In the genomic region with DNA sequence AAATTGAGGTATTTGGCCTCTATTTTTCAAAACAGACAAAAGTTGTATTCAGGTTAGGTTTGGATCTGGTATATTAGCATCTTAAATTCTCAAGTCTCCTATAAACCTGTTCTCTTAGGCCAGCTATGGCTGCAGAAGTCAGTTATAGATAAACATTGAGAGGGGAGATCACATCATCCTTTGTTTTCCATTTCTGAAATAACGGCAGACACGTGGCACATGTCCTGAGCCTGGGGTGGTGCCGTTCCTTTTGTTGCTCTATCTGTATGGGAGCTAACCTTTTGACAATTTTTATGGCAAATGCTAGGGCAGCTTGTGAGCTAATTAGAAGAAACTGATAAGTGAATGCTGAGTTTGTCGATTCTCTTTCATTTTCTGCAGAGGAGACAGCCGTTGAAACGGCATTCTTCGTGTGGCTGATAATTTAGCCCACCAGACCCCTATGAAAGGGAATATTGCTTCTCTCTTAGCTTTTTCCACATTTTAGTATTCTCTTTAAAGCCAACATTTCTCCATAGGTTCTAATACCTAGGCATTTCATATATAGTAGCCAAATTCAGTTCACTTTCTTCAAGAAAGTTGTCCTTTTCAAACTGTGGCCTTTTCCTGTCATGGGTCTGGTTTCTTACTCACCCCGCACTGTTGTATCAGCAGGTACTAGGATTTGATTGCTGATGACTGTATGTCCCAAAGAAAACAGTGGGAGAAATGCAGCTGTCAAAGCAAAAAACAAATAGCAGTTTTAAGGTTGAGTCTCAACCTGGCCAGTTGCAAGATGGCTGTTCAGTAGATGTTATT, we compare ENCODE assay signal across 10 cellular contexts.
"Had no signal": no experiment of that assay in that cellular context is flagged by ENCODE, and none has a peak within 500 bp of the region (broad histone marks: within the 10 kb centered on the region; RNA-seq: fewer than 3 reads in every experiment).

No MANE protein-coding gene starts in this region.

- H3K4me3 ChIP-seq: esophagus muscularis mucosa, ovary, skin epidermis, thyroid gland had no signal

- H3K9me3 ChIP-seq: esophagus muscularis mucosa, ovary, thyroid gland had no signal

- H3K36me3 ChIP-seq: esophagus muscularis mucosa, ovary, thyroid gland had no signal

- H3K27me3 ChIP-seq: esophagus muscularis mucosa, foreskin keratinocyte, ovary, thyroid gland had no signal

- ATAC-seq: activated CD4-positive, CD25-positive, alpha-beta regulatory T cell treated with anti-CD3 and anti-CD28 coated beads, Interleukin-2, amount 50 U/mL, for 24 hours; foreskin keratinocyte had no signal

- DNase-seq: activated CD4-positive, alpha-beta T cell treated with anti-CD3 and anti-CD28 coated beads, Interleukin-2, amount 50 U/mL, for 4 hours; activated effector memory CD4-positive, alpha-beta T cell treated with Interleukin-2 at 50 U/mL for 16 hours; activated T-cell treated with anti-CD3 and anti-CD28 coated beads, Interleukin-2, amount 50 U/mL, for 24 hours; foreskin keratinocyte; ovary; retina; thyroid gland had no signal

- H3K27ac ChIP-seq: esophagus muscularis mucosa, foreskin keratinocyte, ovary, skin epidermis, thyroid gland had no signal
